Comparison of ENCODE assay signal across 1 cellular context in genomic region chr22:40626826-40627225, GRCh38.
TF ChIP-seq lines count a peak whose summit lies in the region.

No MANE protein-coding gene starts in this region.

TF ChIP-seq in GM23338, 12 proteins besides CTCF, POLR2A, EP300 and RAD21:
- TF ChIP-seq ZNF462 (CRISPR knock-in tag; IDR thresholded peaks at IDR 0.05) (no peak), POLR2AphosphoS5 (IDR thresholded peaks at IDR 0.05; ENCODE audit: low read depth) (no peak), NANOG (IDR thresholded peaks at IDR 0.05; ENCODE audit: borderline replicate concordance) (no peak), ZNF331 (CRISPR knock-in tag; IDR thresholded peaks at IDR 0.05; ENCODE audit: low read depth) (no peak), EZH2phosphoT487 (IDR thresholded peaks at IDR 0.05; ENCODE audit: unreplicated experiment) (no peak), EZH2 (IDR thresholded peaks at IDR 0.05; ENCODE audit: low read depth, unreplicated experiment) (no peak), CREB1 (CRISPR knock-in tag; IDR thresholded peaks at IDR 0.05; ENCODE audit: low read depth) (no peak), ETS1 (IDR thresholded peaks at IDR 0.05) (no peak)
